Comparison of ENCODE assay signal across 8 cellular contexts in genomic region chr2:153163055-153163454, GRCh38.
DNase-seq lines count a peak whose midpoint lies in the region; FAIRE-seq and TF ChIP-seq lines count a peak whose summit lies in the region.

No MANE protein-coding gene starts in this region.

- TF ChIP-seq RAD21 in SK-N-SH (IDR thresholded peaks at IDR 0.05; ENCODE audit: low read length), result peak; percentile 76

- H3K4me3 ChIP-seq in SK-N-SH (ENCODE audit: low read depth in 2 of 2, low read length in 1 of 2) (peak overlapping the region in 1 of 2 experiments; percentile 25; a peak in 1 of 4 replicates), kidney (ENCODE audit: low read length in 2 of 2) (no peak overlapping the region)

- WGBS in SK-N-SH (ENCODE audit: low lambda C conversion rate), result 38% methylated on average over 2 of the region's 2 CpGs

- H3K4me2 ChIP-seq in SK-N-SH, result no peak overlapping the region

- H3K9me3 ChIP-seq in SK-N-SH, result no peaks in the 10 kb centered on the region
- H3K9me3 ChIP-seq in kidney (ENCODE audit: control insufficient read depth in 1 of 2, low read length in 2 of 2), result no peaks in the 10 kb centered on the region

- H4K20me1 ChIP-seq in SK-N-SH (ENCODE audit: insufficient read depth), result no peaks in the 10 kb centered on the region

- peak; percentile 53 for TF ChIP-seq CTCF in GM13977 (IDR thresholded peaks at IDR 0.05; ENCODE audit: extremely low read depth, insufficient read depth, missing control alignments)
- TF ChIP-seq CTCF in SK-N-SH (IDR thresholded peaks at IDR 0.05), result peak; percentile 70
- TF ChIP-seq CTCF in kidney (IDR thresholded peaks at IDR 0.05; ENCODE audit: borderline replicate concordance, extremely low read depth, insufficient read depth), result peak; percentile 38

- TF ChIP-seq EP300 in SK-N-SH (IDR thresholded peaks at IDR 0.05; ENCODE audit: borderline replicate concordance in 1 of 2, low read depth in 1 of 2, low read length in 1 of 2), result no peak

- H3K36me3 ChIP-seq in SK-N-SH (replicated peaks in 1 of 2; ENCODE audit: control insufficient read depth in 1 of 2, insufficient read depth in 2 of 2, low read length in 1 of 2) (no peaks in the 10 kb centered on the region), kidney (ENCODE audit: control insufficient read depth in 1 of 2, insufficient read depth in 2 of 2, low read length in 2 of 2) (no peaks in the 10 kb centered on the region)

- CTCF ChIA-PET in SK-N-SH (lab: Yijun Ruan, JAX), result interaction anchor here (0.9 to 1.9 kb wide), 5 partner anchors 21 to 357 kb away, joined by 3 to 10 read pairs (median 5); no protein-coding TSS in a partner anchor

- H3K27ac ChIP-seq in SK-N-SH (ENCODE audit: low read depth in 2 of 2, low read length in 1 of 2) (no peak overlapping the region), kidney (ENCODE audit: low read depth in 2 of 2, low read length in 2 of 2) (no peak overlapping the region)

- H3K27me3 ChIP-seq in SK-N-SH (ENCODE audit: insufficient read depth), result no peaks in the 10 kb centered on the region

- POLR2A ChIA-PET in SK-N-SH (lab: Yijun Ruan, JAX), result no interaction called here

- DNase-seq in GM13977 (ENCODE audit: low spot score) (peak; percentile 10), Kasumi-1 (lab: John Stamatoyannopoulos, UW) (peak; percentile 72 to 77), SK-N-SH (peak; percentile 39), kidney (no peak), epidermal melanocyte (ENCODE audit: insufficient read length, low spot score) (no peak)
- no peak for DNase-seq in activated CD4-positive, CD25-positive, alpha-beta regulatory T cell treated with anti-CD3 and anti-CD28 coated beads, Interleukin-2, amount 50 U/mL, for 72 hours
- DNase-seq in activated CD4-positive, alpha-beta T cell treated with anti-CD3 and anti-CD28 coated beads, Interleukin-2, amount 50 U/mL, for 48 hours, result no peak
- DNase-seq in stimulated activated CD4-positive, alpha-beta T cell treated with anti-CD3 and anti-CD28 coated beads, Interleukin-2, amount 100 ng/mL, for 48 hours, result no peak

- no peaks in the 10 kb centered on the region for H3K79me2 ChIP-seq in SK-N-SH (ENCODE audit: insufficient read depth)

- H2AFZ ChIP-seq in SK-N-SH (ENCODE audit: low read depth), result no peak overlapping the region

- FAIRE-seq in kidney (lab: Jason Lieb, UNC), result no peak

- no peaks in the 10 kb centered on the region for H3K9me2 ChIP-seq in SK-N-SH

- H3F3A ChIP-seq in SK-N-SH (replicated peaks; ENCODE audit: insufficient read depth), result no peaks in the 10 kb centered on the region

- H3K9ac ChIP-seq in SK-N-SH, result no peak overlapping the region
- no peak overlapping the region for H3K9ac ChIP-seq in kidney (ENCODE audit: low read length in 2 of 2)

- H3K4me1 ChIP-seq in SK-N-SH (ENCODE audit: control insufficient read depth in 1 of 2, insufficient read depth in 2 of 2, low read depth in 1 of 2, low read length in 1 of 2), result no peaks in the 10 kb centered on the region
- no peaks in the 10 kb centered on the region for H3K4me1 ChIP-seq in kidney (ENCODE audit: control insufficient read depth in 1 of 2, insufficient read depth in 1 of 2, low read depth in 1 of 2, low read length in 2 of 2)

- in situ Hi-C loops in GM13977 (cut with MboI; ENCODE audit: low pct_unique_long_range_greater_than_20kb, low sequenced_read_pairs, unreplicated experiment), result no loop called here

- intact Hi-C loops in kidney (cut with DNase I), result no loop called here

TF ChIP-seq in SK-N-SH, 30 proteins besides CTCF, POLR2A, EP300 and RAD21:
- TF ChIP-seq RCOR1 (IDR thresholded peaks at IDR 0.05; ENCODE audit: low read length), result no peak
- TF ChIP-seq PBX3 (IDR thresholded peaks at IDR 0.05), result no peak
- TF ChIP-seq, protein P1, sequence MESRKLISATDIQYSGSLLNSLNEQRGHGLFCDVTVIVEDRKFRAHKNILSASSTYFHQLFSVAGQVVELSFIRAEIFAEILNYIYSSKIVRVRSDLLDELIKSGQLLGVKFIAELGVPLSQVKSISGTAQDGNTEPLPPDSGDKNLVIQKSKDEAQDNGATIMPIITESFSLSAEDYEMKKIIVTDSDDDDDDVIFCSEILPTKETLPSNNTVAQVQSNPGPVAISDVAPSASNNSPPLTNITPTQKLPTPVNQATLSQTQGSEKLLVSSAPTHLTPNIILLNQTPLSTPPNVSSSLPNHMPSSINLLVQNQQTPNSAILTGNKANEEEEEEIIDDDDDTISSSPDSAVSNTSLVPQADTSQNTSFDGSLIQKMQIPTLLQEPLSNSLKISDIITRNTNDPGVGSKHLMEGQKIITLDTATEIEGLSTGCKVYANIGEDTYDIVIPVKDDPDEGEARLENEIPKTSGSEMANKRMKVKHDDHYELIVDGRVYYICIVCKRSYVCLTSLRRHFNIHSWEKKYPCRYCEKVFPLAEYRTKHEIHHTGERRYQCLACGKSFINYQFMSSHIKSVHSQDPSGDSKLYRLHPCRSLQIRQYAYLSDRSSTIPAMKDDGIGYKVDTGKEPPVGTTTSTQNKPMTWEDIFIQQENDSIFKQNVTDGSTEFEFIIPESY (IDR thresholded peaks at IDR 0.05; ENCODE audit: borderline replicate concordance, low read depth), result no peak
- peak; percentile 79 for TF ChIP-seq SMC3 (IDR thresholded peaks at IDR 0.05; ENCODE audit: low read depth, low read length)

Comparison
In these comparisons a context has a peak if more than half of its experiments do, and no peak if none do; other contexts are left out.
1. DNase-seq: peak in GM13977 (single experiment), Kasumi-1 (2 of 2) and SK-N-SH (single experiment); none in kidney (single experiment), activated CD4-positive, CD25-positive, alpha-beta regulatory T cell treated with anti-CD3 and anti-CD28 coated beads, Interleukin-2, amount 50 U/mL, for 72 hours (single experiment), epidermal melanocyte (single experiment), activated CD4-positive, alpha-beta T cell treated with anti-CD3 and anti-CD28 coated beads, Interleukin-2, amount 50 U/mL, for 48 hours (0 of 2) and stimulated activated CD4-positive, alpha-beta T cell treated with anti-CD3 and anti-CD28 coated beads, Interleukin-2, amount 100 ng/mL, for 48 hours (0 of 2).
2. Peak in every context shown above with its lines, with median percentiles within 50 percentile points of each other: CTCF ChIP-seq.